1 cellular context compared by ENCODE assay signal in the genomic region with DNA sequence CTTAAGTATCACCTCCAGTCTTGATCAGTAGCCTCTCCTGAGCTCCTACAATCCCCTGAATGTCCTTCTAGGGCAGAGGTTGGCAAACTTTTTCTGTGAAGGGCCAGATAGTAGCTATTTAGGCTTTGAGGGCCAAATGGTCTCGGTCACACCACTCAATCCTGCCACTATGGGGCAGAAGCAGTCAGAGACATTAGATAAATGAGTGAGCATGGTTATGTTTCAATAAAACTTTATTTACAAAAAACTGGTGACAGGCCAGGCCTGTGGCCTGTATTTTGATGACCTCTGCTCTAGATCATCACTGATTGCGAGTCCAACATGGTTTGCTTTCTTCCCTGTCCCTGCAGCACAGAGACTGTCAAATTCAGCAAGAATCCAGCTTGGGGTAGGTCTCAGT.
TF ChIP-seq lines count a peak whose summit lies in the region.

No MANE protein-coding gene starts in this region.

TF ChIP-seq in HCT116, 20 proteins besides CTCF, POLR2A, EP300 and RAD21 (continued from another document):
- TF ChIP-seq, protein P1, sequence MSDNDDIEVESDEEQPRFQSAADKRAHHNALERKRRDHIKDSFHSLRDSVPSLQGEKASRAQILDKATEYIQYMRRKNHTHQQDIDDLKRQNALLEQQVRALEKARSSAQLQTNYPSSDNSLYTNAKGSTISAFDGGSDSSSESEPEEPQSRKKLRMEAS (IDR thresholded peaks at IDR 0.05): no peak
- no peak for TF ChIP-seq EGR1 (IDR thresholded peaks at IDR 0.05; ENCODE audit: low read depth)
- TF ChIP-seq CEBPB (IDR thresholded peaks at IDR 0.05; ENCODE audit: low read depth): no peak
- TF ChIP-seq FOSL1 (IDR thresholded peaks at IDR 0.05; ENCODE audit: low read depth): no peak
- TF ChIP-seq YY1 (IDR thresholded peaks at IDR 0.05; ENCODE audit: extremely low read depth, insufficient replicate concordance, low read depth, low read length): no peak
- no peak for TF ChIP-seq ELF1 (IDR thresholded peaks at IDR 0.05; ENCODE audit: borderline replicate concordance, low read depth)
TF ChIP-seq in HCT116: peak in this region for 0.
